8 cellular contexts compared by ENCODE assay signal in the genomic region with DNA sequence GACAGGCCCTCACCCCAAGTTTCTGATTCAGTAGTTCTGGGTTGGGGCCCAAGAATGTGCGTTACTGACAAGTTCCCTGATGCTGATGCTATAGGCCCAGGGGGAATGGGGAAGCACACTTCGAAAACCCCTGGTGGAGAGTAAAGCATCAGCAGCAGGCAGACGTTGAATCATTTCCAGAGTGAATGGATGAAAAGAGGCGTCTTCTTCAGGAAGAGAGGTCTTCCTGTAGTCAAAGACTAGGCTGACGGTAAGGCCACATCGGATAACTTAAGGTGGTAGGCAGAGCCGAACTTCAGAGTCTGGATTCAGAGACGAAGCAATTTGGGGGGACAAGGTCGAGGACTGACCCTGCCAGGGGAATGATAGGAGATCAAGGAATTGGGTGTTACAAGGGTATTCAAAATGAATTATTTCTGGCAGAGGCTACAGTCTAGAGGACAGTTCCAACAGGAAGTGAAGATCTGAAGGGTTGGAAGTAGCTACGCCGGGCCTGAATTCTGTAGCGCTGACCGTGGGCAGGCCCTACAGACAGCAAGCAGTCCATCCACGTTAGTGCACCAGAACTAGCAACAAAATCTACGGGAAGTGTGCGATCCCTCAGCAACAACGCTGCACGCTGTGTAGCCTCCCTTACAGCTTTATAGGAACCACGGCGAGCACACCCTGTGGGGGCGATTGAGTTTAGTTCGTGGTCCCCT. TPM values are rescaled to one million over a fixed set of nuclear protein-coding genes. Genes with fewer than 3 reads are reported as not detected.
DNase-seq lines count a peak whose midpoint lies in the region; ATAC-seq and TF ChIP-seq lines count a peak whose summit lies in the region.

No MANE protein-coding gene starts in this region.

- intact Hi-C loops in lower lobe of right lung (cut with DNase I): no loop called here

- peak overlapping the region; percentile 85 to 88 for H3K9ac ChIP-seq in stomach smooth muscle (ENCODE audit: low read length in 2 of 2)

- H3K27me3 ChIP-seq in lower lobe of right lung (ENCODE audit: low read depth) (no peaks in the 10 kb centered on the region), stomach smooth muscle (ENCODE audit: control insufficient read depth in 1 of 2, insufficient read depth in 2 of 2, low read length in 2 of 2) (no peaks in the 10 kb centered on the region)

- no peaks in the 10 kb centered on the region for H3K9me3 ChIP-seq in lower lobe of right lung
- H3K9me3 ChIP-seq in stomach smooth muscle (ENCODE audit: control insufficient read depth in 2 of 2, low read length in 2 of 2): no peaks in the 10 kb centered on the region

- H3K36me3 ChIP-seq in lower lobe of right lung (peaks cover 29% of the 10 kb centered on the region), stomach smooth muscle (ENCODE audit: control insufficient read depth in 2 of 2, insufficient read depth in 2 of 2, low read length in 2 of 2) (peaks cover 2 to 3% of the 10 kb centered on the region in 2 donors)

- peak overlapping the region; percentile 85 for H3K4me3 ChIP-seq in choroid plexus epithelial cell (ENCODE audit: low read depth, low read length)
- peak overlapping the region; percentile 96 for H3K4me3 ChIP-seq in lower lobe of right lung
- H3K4me3 ChIP-seq in stomach smooth muscle (ENCODE audit: low read length in 2 of 2): peak overlapping the region; percentile 96 to 99

- peak; percentile 64 for DNase-seq in AG08396 (ENCODE audit: low spot score)
- DNase-seq in T-helper 9 cell: peak; percentile 4
- DNase-seq in choroid plexus epithelial cell (ENCODE audit: low read depth): no peak
- no peak for DNase-seq in lower lobe of right lung
- DNase-seq in DMS153 treated with DMSO at 0.1 percent for 48 hours (lab: John Stamatoyannopoulos, UW; ENCODE audit: unreplicated experiment): no peak

- peaks cover 30% of the 10 kb centered on the region for H3K4me1 ChIP-seq in lower lobe of right lung
- peaks cover 26% of the 10 kb centered on the region for H3K4me1 ChIP-seq in stomach smooth muscle (ENCODE audit: control insufficient read depth, insufficient read depth, low read length)

- TF ChIP-seq CTCF in choroid plexus epithelial cell (conservative IDR thresholded peaks at IDR 0.05; ENCODE audit: low read depth, low read length) (peak; percentile 36), lower lobe of right lung (IDR thresholded peaks at IDR 0.05) (peak; percentile 9)

- ATAC-seq in GM18873 (IDR thresholded peaks at IDR 0.05; ENCODE audit: low FRiP score, unreplicated experiment) (peak; percentile 11), HG03460 (IDR thresholded peaks at IDR 0.05; ENCODE audit: unreplicated experiment) (peak; percentile 19), lower lobe of right lung (peak; percentile 12 to 24)

- peak overlapping the region; percentile 94 for H3K27ac ChIP-seq in lower lobe of right lung
- peak overlapping the region; percentile 87 for H3K27ac ChIP-seq in stomach smooth muscle (ENCODE audit: low read length)

RNA-seq across cellular contexts. Expression of a gene that starts 0.9 kb away (rescaled TPM):
- 51.0 TPM for total RNA-seq in lower lobe of right lung

RNA-seq across cellular contexts. Expression of a gene that starts 21.1 kb away (rescaled TPM):
- 878 TPM for total RNA-seq in lower lobe of right lung

RNA-seq across cellular contexts. Expression of a gene that starts 21.5 kb away (rescaled TPM):
- 49.7 TPM for total RNA-seq in lower lobe of right lung

RNA-seq across cellular contexts. Expression of a gene that starts 25.5 kb away (rescaled TPM):
- not detected for total RNA-seq in lower lobe of right lung

RNA-seq across cellular contexts. Expression of a gene that starts 33.6 kb away (rescaled TPM):
- 13.2 TPM for total RNA-seq in lower lobe of right lung

Comparison
In these comparisons a context has a peak if more than half of its experiments do, and no peak if none do; other contexts are left out.
1. DNase-seq: peak in AG08396 (single experiment) and T-helper 9 cell (single experiment); none in choroid plexus epithelial cell (single experiment), lower lobe of right lung (single experiment) and DMS153 treated with DMSO at 0.1 percent for 48 hours (single experiment).
2. Peak in every context shown above with its lines, with median percentiles within 50 percentile points of each other: ATAC-seq and H3K4me3 ChIP-seq.